ENCODE assay signal across 14 cellular contexts in genomic region chr22:46462726-46463371, GRCh38.
DNase-seq lines count a peak whose midpoint lies in the region; ATAC-seq, FAIRE-seq and TF ChIP-seq lines count a peak whose summit lies in the region.
"Had no signal": no experiment of that assay in that cellular context is flagged by ENCODE, and none has a peak within 500 bp of the region (broad histone marks: within the 10 kb centered on the region; RNA-seq: fewer than 3 reads in every experiment).

No MANE protein-coding gene starts in this region.

- FAIRE-seq in bronchial epithelial cell (lab: Jason Lieb, UNC) = peak; percentile 96

- no peak overlapping the region for H3K27ac ChIP-seq in heart right ventricle
- H3K27ac ChIP-seq in upper lobe of right lung = no peak overlapping the region
- H3K27ac ChIP-seq in right lobe of liver = no peak overlapping the region
- H3K27ac ChIP-seq: vagina had no signal

- H3K4me3 Mint-ChIP-seq in activated CD4-positive, alpha-beta T cell treated with anti-CD3 and anti-CD28 coated beads for 36 hours = no peak overlapping the region
- H3K4me3 Mint-ChIP-seq: activated naive CD8-positive, alpha-beta T cell; B cell had no signal

- POLR2A ChIA-PET in activated CD4-positive, alpha-beta T cell treated with anti-CD3 and anti-CD28 coated beads for 36 hours (lab: Charles Lee) = no interaction called here

- no peak overlapping the region for H3K4me3 ChIP-seq in bronchial epithelial cell (ENCODE audit: low read depth, low read length)
- H3K4me3 ChIP-seq in heart right ventricle = no peak overlapping the region
- H3K4me3 ChIP-seq in upper lobe of right lung = no peak overlapping the region
- no peak overlapping the region for H3K4me3 ChIP-seq in right lobe of liver
- H3K4me3 ChIP-seq: vagina had no signal

- H3K4me1 Mint-ChIP-seq in activated CD4-positive, alpha-beta T cell treated with anti-CD3 and anti-CD28 coated beads for 36 hours = peaks cover 7% of the 10 kb centered on the region
- H3K4me1 Mint-ChIP-seq: B cell had no signal

- TF ChIP-seq CTCF in bronchial epithelial cell (IDR thresholded peaks at IDR 0.05; ENCODE audit: insufficient read depth, low read length, severe bottlenecking) (no peak), heart right ventricle (IDR thresholded peaks at IDR 0.05) (no peak), upper lobe of right lung (IDR thresholded peaks at IDR 0.05) (no peak), right lobe of liver (IDR thresholded peaks at IDR 0.05) (no peak)

- TF ChIP-seq POLR2A in right lobe of liver (IDR thresholded peaks at IDR 0.05) = no peak

- H3K27ac Mint-ChIP-seq in activated CD4-positive, alpha-beta T cell treated with anti-CD3 and anti-CD28 coated beads for 36 hours = no peak overlapping the region
- H3K27ac Mint-ChIP-seq: activated naive CD8-positive, alpha-beta T cell; B cell had no signal

- no peaks in the 10 kb centered on the region for H3K9me3 Mint-ChIP-seq in activated CD4-positive, alpha-beta T cell treated with anti-CD3 and anti-CD28 coated beads for 36 hours (ENCODE audit: low read depth)

- peaks cover 5% of the 10 kb centered on the region for H3K27me3 Mint-ChIP-seq in activated CD4-positive, alpha-beta T cell treated with anti-CD3 and anti-CD28 coated beads for 36 hours

- H3K9me3 ChIP-seq in heart right ventricle = no peaks in the 10 kb centered on the region
- H3K9me3 ChIP-seq in upper lobe of right lung = no peaks in the 10 kb centered on the region
- H3K9me3 ChIP-seq in right lobe of liver = no peaks in the 10 kb centered on the region
- H3K9me3 ChIP-seq: vagina had no signal

- CTCF ChIA-PET in activated CD4-positive, alpha-beta T cell treated with anti-CD3 and anti-CD28 coated beads for 36 hours (lab: Charles Lee) = no interaction called here

- peaks cover 33% of the 10 kb centered on the region for H3K36me3 ChIP-seq in bronchial epithelial cell (ENCODE audit: control insufficient read depth, insufficient read depth, low read length)
- H3K36me3 ChIP-seq in heart right ventricle = no peaks in the 10 kb centered on the region
- H3K36me3 ChIP-seq in upper lobe of right lung = no peaks in the 10 kb centered on the region
- no peaks in the 10 kb centered on the region for H3K36me3 ChIP-seq in right lobe of liver
- H3K36me3 ChIP-seq: vagina had no signal

- peak; percentile 25 for DNase-seq in activated CD4-positive, alpha-beta T cell treated with anti-CD3 and anti-CD28 coated beads for 36 hours
- no peak for DNase-seq in activated CD4-positive, alpha-beta T cell treated with anti-CD3 and anti-CD28 coated beads for 1 hour
- DNase-seq in NCI-H2171 (lab: John Stamatoyannopoulos, UW) (peak; percentile 75), bronchial epithelial cell (ENCODE audit: low read depth) (peak; percentile 96), stromal cell of bone marrow (ENCODE audit: low read depth) (peak; percentile 20), heart right ventricle (no peak), upper lobe of right lung (no peak), right lobe of liver (no peak)
- DNase-seq: Kasumi-1 had no signal

- no peaks in the 10 kb centered on the region for H3K27me3 ChIP-seq in bronchial epithelial cell (ENCODE audit: control insufficient read depth, insufficient read depth, low read length)
- peaks cover 0 to 10% (median 2%) of the 10 kb centered on the region in 7 donors for H3K27me3 ChIP-seq in heart right ventricle
- H3K27me3 ChIP-seq in upper lobe of right lung = no peaks in the 10 kb centered on the region
- H3K27me3 ChIP-seq in right lobe of liver = no peaks in the 10 kb centered on the region
- H3K27me3 ChIP-seq: vagina had no signal

- ATAC-seq in activated CD4-positive, alpha-beta T cell treated with anti-CD3 and anti-CD28 coated beads for 36 hours = peak; percentile 76
- ATAC-seq in heart right ventricle (no peak), upper lobe of right lung (no peak), right lobe of liver (no peak)
- ATAC-seq: left lobe of liver, Panc1 had no signal

- H3K36me3 Mint-ChIP-seq in activated CD4-positive, alpha-beta T cell treated with anti-CD3 and anti-CD28 coated beads for 36 hours (ENCODE audit: low read depth) = no peaks in the 10 kb centered on the region
- H3K36me3 Mint-ChIP-seq: activated naive CD8-positive, alpha-beta T cell had no signal

- intact Hi-C loops in activated CD4-positive, alpha-beta T cell treated with anti-CD3 and anti-CD28 coated beads for 36 hours (cut with DNase I, micrococcal nuclease) = no loop called here
- intact Hi-C loops in heart right ventricle (cut with DNase I) (no loop called here), upper lobe of right lung (cut with DNase I) (no loop called here), right lobe of liver (cut with DNase I) (no loop called here)

- WGBS in heart right ventricle, 2 donors = 80 to 89% methylated on average over 18 of the region's 18 CpGs
- WGBS in right lobe of liver (ENCODE audit: insufficient coverage, low coverage, low lambda C conversion rate, missing lambda C conversion rate) = 84% methylated on average over 17 of the region's 18 CpGs

- peaks cover 0 to 9% (median 0%) of the 10 kb centered on the region in 9 donors for H3K4me1 ChIP-seq in heart right ventricle
- H3K4me1 ChIP-seq in upper lobe of right lung = peaks cover 14% of the 10 kb centered on the region
- no peaks in the 10 kb centered on the region for H3K4me1 ChIP-seq in right lobe of liver

Comparison
In these comparisons a context has a peak if more than half of its experiments do, and no peak if none do; other contexts are left out.
1. DNase-seq: peak in activated CD4-positive, alpha-beta T cell treated with anti-CD3 and anti-CD28 coated beads for 36 hours (single experiment), NCI-H2171 (single experiment), bronchial epithelial cell (single experiment) and stromal cell of bone marrow (single experiment); none in activated CD4-positive, alpha-beta T cell treated with anti-CD3 and anti-CD28 coated beads for 1 hour (single experiment), heart right ventricle (0 of 2), upper lobe of right lung (single experiment) and right lobe of liver (0 of 3).